ENCODE assay signal across 13 cellular contexts in the genomic region with DNA sequence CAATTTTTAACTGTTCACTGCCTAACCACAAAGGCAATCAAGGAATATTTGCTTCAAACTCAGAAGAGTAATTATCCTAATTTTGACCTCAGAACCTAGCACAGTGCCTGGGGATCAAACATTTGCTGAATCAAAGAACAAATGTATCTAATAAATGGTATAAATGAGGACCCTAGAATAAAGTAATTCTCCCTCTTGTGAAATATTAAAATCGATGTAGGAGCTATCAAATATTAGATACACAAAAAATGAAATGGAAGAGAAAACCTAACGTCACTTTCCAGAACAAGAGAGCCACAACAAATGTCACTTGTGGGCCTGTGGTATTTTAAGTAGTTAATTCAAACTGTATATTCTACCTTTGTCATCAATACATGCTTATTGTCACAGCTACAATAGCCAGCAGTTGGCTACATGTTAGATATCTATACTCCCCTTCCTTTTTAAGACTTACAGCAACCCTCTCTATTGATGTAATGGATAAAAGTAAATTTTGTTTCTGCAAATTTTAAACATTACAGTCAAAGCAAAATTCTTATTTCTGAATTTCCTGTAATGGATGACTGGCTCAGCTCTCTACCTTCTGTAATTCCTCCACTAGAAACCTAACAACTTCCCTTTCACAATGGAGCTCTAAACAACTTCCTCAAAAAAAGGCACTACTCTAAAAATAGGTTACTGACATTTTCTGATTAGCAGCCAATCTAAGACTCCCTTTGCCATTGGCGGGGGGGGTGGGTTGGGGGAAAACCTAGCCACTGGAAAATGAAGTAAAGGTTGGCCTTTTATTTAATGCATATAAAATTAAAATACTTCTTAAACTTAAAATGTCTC. TPM values are rescaled to one million over a fixed set of nuclear protein-coding genes. Genes with fewer than 3 reads are reported as not detected.
A peak's percentile ranks its signal among the peaks of the same experiment; 100 is the strongest.
DNase-seq lines count a peak whose midpoint lies in the region; ATAC-seq, FAIRE-seq and TF ChIP-seq lines count a peak whose summit lies in the region.
"Had no signal": no experiment of that assay in that cellular context is flagged by ENCODE, and none has a peak within 500 bp of the region (broad histone marks: within the 10 kb centered on the region; RNA-seq: fewer than 3 reads in every experiment).

No MANE protein-coding gene starts in this region.

- H3K27me3 ChIP-seq in MG63 (no peaks in the 10 kb centered on the region), Peyer's patch (no peaks in the 10 kb centered on the region)

- FAIRE-seq in GM12891 (lab: Jason Lieb, UNC) = no peak

- H3K4me3 ChIP-seq in MG63 (no peak overlapping the region), Peyer's patch (no peak overlapping the region)
- H3K4me3 ChIP-seq: coronary artery had no signal

- DNase-seq in GM12891 (ENCODE audit: insufficient read length, low spot score) (peak; percentile 26), NOMO-1 treated with DMSO at 0.1 percent for 48 hours (lab: John Stamatoyannopoulos, UW; ENCODE audit: unreplicated experiment) (peak; percentile 95), dermis blood vessel endothelial cell (peak; percentile 59), pons (ENCODE audit: low spot score) (peak; percentile 75), kidney glomerular epithelial cell (lab: John Stamatoyannopoulos, UW) (no peak), MG63 (no peak), Peyer's patch (no peak)
- DNase-seq: DND-41, NCI-H1048, SHP77 had no signal

- no peaks in the 10 kb centered on the region for H3K9me3 ChIP-seq in MG63
- no peaks in the 10 kb centered on the region for H3K9me3 ChIP-seq in Peyer's patch

- no peak for TF ChIP-seq CTCF in Peyer's patch (IDR thresholded peaks at IDR 0.05)

- no peak for TF ChIP-seq POLR2A in GM12891 (IDR thresholded peaks at IDR 0.05; ENCODE audit: low read depth, low read length)
- TF ChIP-seq POLR2A in Peyer's patch (IDR thresholded peaks at IDR 0.05) = no peak

- H3K4me1 ChIP-seq in Peyer's patch = peaks cover 0 to 42% (median 3%) of the 10 kb centered on the region in 4 donors

- H3K36me3 ChIP-seq in MG63 (peaks cover 46% of the 10 kb centered on the region), Peyer's patch (peaks cover 0 to 9% (median 0%) of the 10 kb centered on the region in 3 donors)

- no peak overlapping the region for H3K27ac ChIP-seq in Peyer's patch
- H3K27ac ChIP-seq: coronary artery had no signal

- no peak for ATAC-seq in HG03108 (IDR thresholded peaks at IDR 0.05; ENCODE audit: unreplicated experiment)
- ATAC-seq: sciatic nerve had no signal

TF ChIP-seq in GM12891, 5 proteins besides CTCF, POLR2A, EP300 and RAD21:
- TF ChIP-seq POLR2AphosphoS5 (IDR thresholded peaks at IDR 0.05; ENCODE audit: low read depth, low read length) (no peak), SPI1 (IDR thresholded peaks at IDR 0.05; ENCODE audit: low read depth, low read length) (peak; percentile 34; the same call in 1 of the 2 replicates), PAX5 (IDR thresholded peaks at IDR 0.05; ENCODE audit: insufficient read depth, low read length, severe bottlenecking) (no peak), POU2F2 (IDR thresholded peaks at IDR 0.05; ENCODE audit: low read depth, low read length) (no peak), TAF1 (IDR thresholded peaks at IDR 0.05; ENCODE audit: low read depth, low read length) (no peak)
TF ChIP-seq in GM12891: peak in this region for 1.

RNA-seq across cellular contexts. Expression of a gene that starts 37.6 kb away (rescaled TPM):
- polyA plus RNA-seq in GM12891 (2012; ENCODE audit: low read depth, missing spikeins) = 22.7 TPM
- total RNA-seq in dermis blood vessel endothelial cell (68.1 and 115 TPM in 2 replicates), Peyer's patch (100 to 1,000 TPM in 1 of 4 donors, 10 to 100 TPM in 3; 61.6 to 109 (median 76.9) TPM)
- total RNA-seq in MG63 (2014; rRNA removed; shearing (Covaris generic); ENCODE audit: low replicate concordance) = 31.6 and 58.5 TPM in 2 replicates

Comparison
In these comparisons a context has a peak if more than half of its experiments do, and no peak if none do; other contexts are left out.
1. DNase-seq: peak in GM12891 (single experiment), NOMO-1 treated with DMSO at 0.1 percent for 48 hours (single experiment), dermis blood vessel endothelial cell (single experiment) and pons (single experiment); none in kidney glomerular epithelial cell (single experiment), MG63 (single experiment) and Peyer's patch (0 of 3).